In genomic region chr9:16321461-16322119, GRCh38 we compare ENCODE assay signal across 15 cellular contexts.
DNase-seq lines count a peak whose midpoint lies in the region; ATAC-seq and TF ChIP-seq lines count a peak whose summit lies in the region.
"Had no signal": no experiment of that assay in that cellular context is flagged by ENCODE, and none has a peak within 500 bp of the region (broad histone marks: within the 10 kb centered on the region; RNA-seq: fewer than 3 reads in every experiment).

No MANE protein-coding gene starts in this region.

- no peak overlapping the region for H3K4me3 Mint-ChIP-seq in CD14-positive monocyte
- no peak overlapping the region for H3K4me3 Mint-ChIP-seq in naive thymus-derived CD4-positive, alpha-beta T cell
- no peak overlapping the region for H3K4me3 Mint-ChIP-seq in activated naive CD8-positive, alpha-beta T cell treated with anti-CD3 and anti-CD28 coated beads, Interleukin-2, amount 50 U/mL, for 24 hours

- ATAC-seq in naive thymus-derived CD4-positive, alpha-beta T cell = peak; percentile 36
- ATAC-seq in activated naive CD8-positive, alpha-beta T cell treated with anti-CD3 and anti-CD28 coated beads, Interleukin-2, amount 50 U/mL, for 24 hours = no peak

- in situ Hi-C loops in G401 (cut with HindIII; ENCODE audit: low sequenced_read_pairs) = no loop called here

- H3K27me3 Mint-ChIP-seq in CD14-positive monocyte (ENCODE audit: low read depth in 3 of 3) = peaks cover 0 to 2% (median 0%) of the 10 kb centered on the region in 3 donors
- H3K27me3 Mint-ChIP-seq in naive thymus-derived CD4-positive, alpha-beta T cell = no peaks in the 10 kb centered on the region
- no peaks in the 10 kb centered on the region for H3K27me3 Mint-ChIP-seq in activated naive CD8-positive, alpha-beta T cell treated with anti-CD3 and anti-CD28 coated beads, Interleukin-2, amount 50 U/mL, for 24 hours

- H3K27ac Mint-ChIP-seq in CD14-positive monocyte = peak overlapping the region in 2 of 7 donors; percentile 44 to 82
- H3K27ac Mint-ChIP-seq in naive thymus-derived CD4-positive, alpha-beta T cell = no peak overlapping the region
- no peak overlapping the region for H3K27ac Mint-ChIP-seq in activated naive CD8-positive, alpha-beta T cell treated with anti-CD3 and anti-CD28 coated beads, Interleukin-2, amount 50 U/mL, for 24 hours

- H3K9me3 ChIP-seq in naive thymus-derived CD4-positive, alpha-beta T cell (ENCODE audit: control insufficient read depth in 2 of 3, low read length in 3 of 3) = no peaks in the 10 kb centered on the region
- H3K9me3 ChIP-seq: tibial artery had no signal

- H3K9me3 Mint-ChIP-seq in CD14-positive monocyte = peaks cover 0 to 3% (median 0%) of the 10 kb centered on the region in 7 donors
- H3K9me3 Mint-ChIP-seq in naive thymus-derived CD4-positive, alpha-beta T cell = peaks cover 0 to 5% (median 0%) of the 10 kb centered on the region in 11 donors
- no peaks in the 10 kb centered on the region for H3K9me3 Mint-ChIP-seq in activated naive CD8-positive, alpha-beta T cell treated with anti-CD3 and anti-CD28 coated beads, Interleukin-2, amount 50 U/mL, for 24 hours

- DNase-seq in CD14-positive monocyte (ENCODE audit: low spot score) (peak; percentile 61), MV-4-11 (lab: John Stamatoyannopoulos, UW) (peak; percentile 76), epithelial cell of esophagus (ENCODE audit: low read depth) (peak; percentile 47), iPS-NIHi11 (ENCODE audit: low spot score) (no peak), G401 (ENCODE audit: low spot score) (no peak), cerebellar nuclear complex (lab: John Stamatoyannopoulos, UW) (no peak)
- DNase-seq in naive thymus-derived CD4-positive, alpha-beta T cell = no peak
- no peak for DNase-seq in activated naive CD8-positive, alpha-beta T cell treated with anti-CD3 and anti-CD28 coated beads, Interleukin-2, amount 50 U/mL, for 24 hours
- DNase-seq: activated T-cell treated with anti-CD3 and anti-CD28 coated beads for 4 hours, brain microvascular endothelial cell, Kasumi-1, NCI-H69, T-helper 2 cell, tibial artery had no signal

- H3K27me3 ChIP-seq in naive thymus-derived CD4-positive, alpha-beta T cell (ENCODE audit: control insufficient read depth in 2 of 2, insufficient read depth in 2 of 2, low read length in 2 of 2) = no peaks in the 10 kb centered on the region
- H3K27me3 ChIP-seq: brain microvascular endothelial cell, hepatocyte, tibial artery had no signal

- H3K27ac ChIP-seq in naive thymus-derived CD4-positive, alpha-beta T cell (ENCODE audit: low read depth, low read length) = no peak overlapping the region
- H3K27ac ChIP-seq: brain microvascular endothelial cell, hepatocyte, tibial artery had no signal

- intact Hi-C loops in CD14-positive monocyte (cut with micrococcal nuclease) = no loop called here
- intact Hi-C loops in naive thymus-derived CD4-positive, alpha-beta T cell (cut with micrococcal nuclease) = no loop called here

- no peak overlapping the region for H3K4me3 ChIP-seq in epithelial cell of esophagus (ENCODE audit: low read length)
- no peak overlapping the region for H3K4me3 ChIP-seq in naive thymus-derived CD4-positive, alpha-beta T cell (ENCODE audit: low read length)
- H3K4me3 ChIP-seq: hepatocyte, tibial artery had no signal

- no peaks in the 10 kb centered on the region for H3K36me3 ChIP-seq in naive thymus-derived CD4-positive, alpha-beta T cell (ENCODE audit: control insufficient read depth in 2 of 3, insufficient read depth in 3 of 3, low read length in 3 of 3)
- H3K36me3 ChIP-seq: brain microvascular endothelial cell, tibial artery had no signal

- no peaks in the 10 kb centered on the region for H3K4me1 ChIP-seq in naive thymus-derived CD4-positive, alpha-beta T cell (ENCODE audit: control insufficient read depth in 2 of 2, insufficient read depth in 2 of 2, low read length in 2 of 2)

- no peaks in the 10 kb centered on the region for H3K36me3 Mint-ChIP-seq in CD14-positive monocyte
- no peaks in the 10 kb centered on the region for H3K36me3 Mint-ChIP-seq in naive thymus-derived CD4-positive, alpha-beta T cell
- H3K36me3 Mint-ChIP-seq in activated naive CD8-positive, alpha-beta T cell treated with anti-CD3 and anti-CD28 coated beads, Interleukin-2, amount 50 U/mL, for 24 hours (ENCODE audit: low read depth) = no peaks in the 10 kb centered on the region

- H3K4me1 Mint-ChIP-seq in CD14-positive monocyte = peaks cover 9% of the 10 kb centered on the region
- no peaks in the 10 kb centered on the region for H3K4me1 Mint-ChIP-seq in naive thymus-derived CD4-positive, alpha-beta T cell
- H3K4me1 Mint-ChIP-seq in activated naive CD8-positive, alpha-beta T cell treated with anti-CD3 and anti-CD28 coated beads, Interleukin-2, amount 50 U/mL, for 24 hours = no peaks in the 10 kb centered on the region

- CTCF ChIA-PET in naive thymus-derived CD4-positive, alpha-beta T cell (lab: Charles Lee) = no interaction called here

- TF ChIP-seq CTCF in CD14-positive monocyte (IDR thresholded peaks at IDR 0.05) (no peak), epithelial cell of esophagus (IDR thresholded peaks at IDR 0.05; ENCODE audit: insufficient read depth, low read depth, low read length, missing control alignments) (no peak)

- POLR2A ChIA-PET in naive thymus-derived CD4-positive, alpha-beta T cell (lab: Charles Lee) = no interaction called here

Comparison
In these comparisons a context has a peak if more than half of its experiments do, and no peak if none do; other contexts are left out.
1. DNase-seq: peak in CD14-positive monocyte (single experiment), MV-4-11 (single experiment) and epithelial cell of esophagus (single experiment); none in naive thymus-derived CD4-positive, alpha-beta T cell (0 of 9), activated naive CD8-positive, alpha-beta T cell treated with anti-CD3 and anti-CD28 coated beads, Interleukin-2, amount 50 U/mL, for 24 hours (single experiment), iPS-NIHi11 (single experiment), G401 (single experiment) and cerebellar nuclear complex (0 of 2).